Comparison of ENCODE assay signal across 7 cellular contexts in genomic region chr7:26184283-26185020, GRCh38. TPM values are rescaled to one million over a fixed set of nuclear protein-coding genes. Genes with fewer than 3 reads are reported as not detected.
A peak's percentile ranks its signal among the peaks of the same experiment; 100 is the strongest.
DNase-seq lines count a peak whose midpoint lies in the region; ATAC-seq and TF ChIP-seq lines count a peak whose summit lies in the region.
"Not testable (repeated sequence)": the region's sequence is repeated elsewhere in the genome, so short reads cannot be mapped to it uniquely, and the experiment has no call there.

No MANE protein-coding gene starts in this region.

- peaks cover 17% of the 10 kb centered on the region for H3K79me2 ChIP-seq in neural progenitor cell (ENCODE audit: low read depth)

- not testable (repeated sequence) for H3K27me3 ChIP-seq in HUES64 (ENCODE audit: insufficient read depth, low read length); Panc1 (ENCODE audit: control insufficient read depth, insufficient read depth, low read length); left ventricle myocardium inferior (ENCODE audit: low read depth); neural progenitor cell

- not testable (repeated sequence) for H3K27me3 Mint-ChIP-seq in activated CD4-positive, alpha-beta T cell treated with anti-CD3 and anti-CD28 coated beads, Interleukin-2, amount 10 ng/mL, durations not matched to agents 7 days and 5 days; activated naive CD8-positive, alpha-beta T cell treated with anti-CD3 and anti-CD28 coated beads, Interleukin-2, amount 10 ng/mL, durations not matched to agents 7 days and 5 days; neural progenitor cell (ENCODE audit: insufficient read depth, low read depth)

- H3F3A ChIP-seq in neural progenitor cell (ENCODE audit: low read depth) = peaks cover 77% of the 10 kb centered on the region

- H3K4me3 Mint-ChIP-seq in activated CD4-positive, alpha-beta T cell treated with anti-CD3 and anti-CD28 coated beads, Interleukin-2, amount 10 ng/mL, durations not matched to agents 7 days and 5 days; activated naive CD8-positive, alpha-beta T cell treated with anti-CD3 and anti-CD28 coated beads, Interleukin-2, amount 10 ng/mL, durations not matched to agents 7 days and 5 days; neural progenitor cell: not testable (repeated sequence)

- not testable (repeated sequence) for TF ChIP-seq CTCF in Panc1 (IDR thresholded peaks at IDR 0.05); left ventricle myocardium inferior (IDR thresholded peaks at IDR 0.05; ENCODE audit: borderline replicate concordance); neural progenitor cell (IDR thresholded peaks at IDR 0.05)

- TSS peak; percentile 1 for BruUV-seq in Panc1 (replicated peaks; lab: Mats Ljungman, UMichigan)

- not testable (repeated sequence) for H3K9ac ChIP-seq in HUES64 (ENCODE audit: low read depth, low read length); neural progenitor cell

- not testable (repeated sequence) for H3K4me1 ChIP-seq in HUES64 (ENCODE audit: insufficient read depth, low read length); neural progenitor cell
- H3K4me1 ChIP-seq in Panc1 (ENCODE audit: control insufficient read depth, insufficient read depth, low read length) (peaks cover 72% of the 10 kb centered on the region), left ventricle myocardium inferior (peaks cover 45% of the 10 kb centered on the region)

- peak; percentile 32 for DNase-seq in DMS114 treated with DMSO at 0.1 percent for 48 hours (lab: John Stamatoyannopoulos, UW; ENCODE audit: unreplicated experiment)
- not testable (repeated sequence) for DNase-seq in Panc1 (ENCODE audit: low read depth, low spot score); activated CD4-positive, alpha-beta T cell treated with anti-CD3 and anti-CD28 coated beads, Interleukin-2, amount 10 ng/mL, durations not matched to agents 7 days and 5 days; activated naive CD8-positive, alpha-beta T cell treated with anti-CD3 and anti-CD28 coated beads, Interleukin-2, amount 10 ng/mL, durations not matched to agents 7 days and 5 days; left ventricle myocardium inferior; neural progenitor cell (ENCODE audit: low spot score)

- ATAC-seq in Panc1; activated naive CD8-positive, alpha-beta T cell treated with anti-CD3 and anti-CD28 coated beads, Interleukin-2, amount 10 ng/mL, durations not matched to agents 7 days and 5 days (ENCODE audit: low read depth): not testable (repeated sequence)

- H3K9me3 ChIP-seq in HUES64 (ENCODE audit: insufficient read depth, low read depth, low read length); Panc1 (ENCODE audit: control insufficient read depth, insufficient read depth, low read depth, low read length); left ventricle myocardium inferior (replicated peaks); neural progenitor cell (ENCODE audit: low read depth): not testable (repeated sequence)

- peaks cover 35% of the 10 kb centered on the region for H4K20me1 ChIP-seq in neural progenitor cell (ENCODE audit: low read depth)

- H3K4me2 ChIP-seq in neural progenitor cell = not testable (repeated sequence)

- H3K36me3 ChIP-seq in HUES64 (ENCODE audit: insufficient read depth, low read length) (peaks cover 51% of the 10 kb centered on the region), Panc1 (ENCODE audit: control insufficient read depth, insufficient read depth, low read length) (peaks cover 14% of the 10 kb centered on the region), left ventricle myocardium inferior (peaks cover 41% of the 10 kb centered on the region)
- not testable (repeated sequence) for H3K36me3 ChIP-seq in neural progenitor cell

- POLR2A ChIA-PET in Panc1 (lab: Charles Lee); activated CD4-positive, alpha-beta T cell treated with anti-CD3 and anti-CD28 coated beads, Interleukin-2, amount 10 ng/mL, durations not matched to agents 7 days and 5 days (lab: Charles Lee): not testable (repeated sequence)
- POLR2A ChIA-PET in activated naive CD8-positive, alpha-beta T cell treated with anti-CD3 and anti-CD28 coated beads, Interleukin-2, amount 10 ng/mL, durations not matched to agents 7 days and 5 days (lab: Charles Lee) = interaction anchor here (0.8 to 5.9 kb wide), 3 partner anchors 8 to 15 kb away, joined by 5 to 107 read pairs (median 9); partner anchors contain the start of genes CBX3 and HNRNPA2B1

- peak overlapping the region; percentile 10 for H3K27ac Mint-ChIP-seq in activated CD4-positive, alpha-beta T cell treated with anti-CD3 and anti-CD28 coated beads, Interleukin-2, amount 10 ng/mL, durations not matched to agents 7 days and 5 days
- peak overlapping the region; percentile 81 for H3K27ac Mint-ChIP-seq in activated naive CD8-positive, alpha-beta T cell treated with anti-CD3 and anti-CD28 coated beads, Interleukin-2, amount 10 ng/mL, durations not matched to agents 7 days and 5 days
- H3K27ac Mint-ChIP-seq in neural progenitor cell = not testable (repeated sequence)

- WGBS in HUES64 = 78% methylated on average over 3 of the region's 4 CpGs

- in situ Hi-C loops in Panc1 (cut with HindIII; ENCODE audit: low pct_unique_long_range_greater_than_20kb, low sequenced_read_pairs) = not testable (repeated sequence)

- H2AFZ ChIP-seq in neural progenitor cell (replicated peaks) = not testable (repeated sequence)

- CTCF ChIA-PET in Panc1 (lab: Charles Lee) = interaction anchor here (2.3 kb wide), 1 partner anchor 292 kb away, joined by 4 read pairs; no protein-coding TSS in a partner anchor
- CTCF ChIA-PET in activated CD4-positive, alpha-beta T cell treated with anti-CD3 and anti-CD28 coated beads, Interleukin-2, amount 10 ng/mL, durations not matched to agents 7 days and 5 days (lab: Charles Lee) = not testable (repeated sequence)

- intact Hi-C loops in Panc1 (cut with micrococcal nuclease; ENCODE audit: unreplicated experiment) = loop anchor here (5.0 to 10.0 kb wide), 4 partner anchors 92 to 292 kb away; no protein-coding TSS in a partner anchor
- intact Hi-C loops in left ventricle myocardium inferior (cut with micrococcal nuclease) = not testable (repeated sequence)

- H3K4me1 Mint-ChIP-seq in activated CD4-positive, alpha-beta T cell treated with anti-CD3 and anti-CD28 coated beads, Interleukin-2, amount 10 ng/mL, durations not matched to agents 7 days and 5 days = peaks cover 46% of the 10 kb centered on the region
- peaks cover 37% of the 10 kb centered on the region for H3K4me1 Mint-ChIP-seq in activated naive CD8-positive, alpha-beta T cell treated with anti-CD3 and anti-CD28 coated beads, Interleukin-2, amount 10 ng/mL, durations not matched to agents 7 days and 5 days
- peaks cover 18% of the 10 kb centered on the region for H3K4me1 Mint-ChIP-seq in neural progenitor cell

- H3K36me3 Mint-ChIP-seq in activated CD4-positive, alpha-beta T cell treated with anti-CD3 and anti-CD28 coated beads, Interleukin-2, amount 10 ng/mL, durations not matched to agents 7 days and 5 days (ENCODE audit: low read depth) = peaks cover 59% of the 10 kb centered on the region
- H3K36me3 Mint-ChIP-seq in activated naive CD8-positive, alpha-beta T cell treated with anti-CD3 and anti-CD28 coated beads, Interleukin-2, amount 10 ng/mL, durations not matched to agents 7 days and 5 days = peaks cover 25% of the 10 kb centered on the region
- peaks cover 28% of the 10 kb centered on the region for H3K36me3 Mint-ChIP-seq in neural progenitor cell

- H3K27ac ChIP-seq in HUES64 (ENCODE audit: low read depth, low read length) (peak overlapping the region; percentile 59; the same call in 1 of the 2 replicates), Panc1 (ENCODE audit: low read length) (peak overlapping the region; percentile 51; the same call in 1 of the 2 replicates), left ventricle myocardium inferior (replicated peaks) (peak overlapping the region; percentile 44), neural progenitor cell (peak overlapping the region; percentile 62)

- H3K4me3 ChIP-seq in HUES64 (ENCODE audit: low read length); Panc1 (ENCODE audit: low read depth in 2 of 2, low read length in 2 of 2); left ventricle myocardium inferior; neural progenitor cell: not testable (repeated sequence)

- H3K9me3 Mint-ChIP-seq in activated CD4-positive, alpha-beta T cell treated with anti-CD3 and anti-CD28 coated beads, Interleukin-2, amount 10 ng/mL, durations not matched to agents 7 days and 5 days; activated naive CD8-positive, alpha-beta T cell treated with anti-CD3 and anti-CD28 coated beads, Interleukin-2, amount 10 ng/mL, durations not matched to agents 7 days and 5 days; neural progenitor cell: not testable (repeated sequence)

RNA-seq across cellular contexts. Expression of gene HNRNPA2B1, which starts 16.1 kb away (rescaled TPM):
- 947 TPM for polyA plus RNA-seq in HUES64 (2013, experiment 1 of 2)
- polyA plus RNA-seq in HUES64 (2013, experiment 2 of 2) = 1,093 TPM
- total RNA-seq in Panc1 (2021; ENCODE audit: unreplicated experiment) (819 TPM), left ventricle myocardium inferior (398 TPM), neural progenitor cell (ENCODE audit: low replicate concordance) (552 and 601 TPM in 2 replicates)
- polyA plus RNA-seq in Panc1 (2012; ENCODE audit: insufficient read length) = 815 TPM
- 100 to 1,000 TPM; 649 to 781 TPM for total RNA-seq in activated CD4-positive, alpha-beta T cell treated with anti-CD3 and anti-CD28 coated beads, Interleukin-2, amount 10 ng/mL, durations not matched to agents 7 days and 5 days
- 100 to 1,000 TPM; 653 to 667 TPM for total RNA-seq in activated naive CD8-positive, alpha-beta T cell treated with anti-CD3 and anti-CD28 coated beads, Interleukin-2, amount 10 ng/mL, durations not matched to agents 7 days and 5 days

RNA-seq across cellular contexts. Expression of gene CBX3, which starts 17.1 kb away (rescaled TPM):
- 231 TPM for polyA plus RNA-seq in HUES64 (2013, experiment 1 of 2)
- polyA plus RNA-seq in HUES64 (2013, experiment 2 of 2) = 241 TPM
- total RNA-seq in Panc1 (2021; ENCODE audit: unreplicated experiment) (308 TPM), left ventricle myocardium inferior (58.5 TPM), neural progenitor cell (ENCODE audit: low replicate concordance) (249 and 360 TPM in 2 replicates)
- 136 TPM for polyA plus RNA-seq in Panc1 (2012; ENCODE audit: insufficient read length)
- total RNA-seq in activated CD4-positive, alpha-beta T cell treated with anti-CD3 and anti-CD28 coated beads, Interleukin-2, amount 10 ng/mL, durations not matched to agents 7 days and 5 days = 100 to 1,000 TPM; 217 to 235 TPM
- 100 to 1,000 TPM; 227 to 235 TPM for total RNA-seq in activated naive CD8-positive, alpha-beta T cell treated with anti-CD3 and anti-CD28 coated beads, Interleukin-2, amount 10 ng/mL, durations not matched to agents 7 days and 5 days

RNA-seq across cellular contexts. Expression of gene NFE2L3, which starts 32.5 kb away (rescaled TPM):
- 59.2 TPM for polyA plus RNA-seq in HUES64 (2013, experiment 1 of 2)
- polyA plus RNA-seq in HUES64 (2013, experiment 2 of 2) = 66.1 TPM
- 78.5 TPM for total RNA-seq in Panc1 (2021; ENCODE audit: unreplicated experiment)
- 47.6 TPM for polyA plus RNA-seq in Panc1 (2012; ENCODE audit: insufficient read length)
- total RNA-seq in activated CD4-positive, alpha-beta T cell treated with anti-CD3 and anti-CD28 coated beads, Interleukin-2, amount 10 ng/mL, durations not matched to agents 7 days and 5 days = 10 to 100 TPM; 12.0 to 15.3 TPM
- total RNA-seq in activated naive CD8-positive, alpha-beta T cell treated with anti-CD3 and anti-CD28 coated beads, Interleukin-2, amount 10 ng/mL, durations not matched to agents 7 days and 5 days = 10 to 100 TPM in 1 of 2 experiments, 1 to 10 TPM in 1; 10.0 to 10.3 TPM
- total RNA-seq in left ventricle myocardium inferior = 0.99 TPM
- total RNA-seq in neural progenitor cell (ENCODE audit: low replicate concordance) = 6.2 and 6.9 TPM in 2 replicates
